ENCODE assay signal across 1 cellular context in genomic region chr13:98766120-98766519, GRCh38.
TF ChIP-seq lines count a peak whose summit lies in the region.

No MANE protein-coding gene starts in this region.

TF ChIP-seq in IMR-90, 13 proteins besides CTCF, POLR2A, EP300 and RAD21 (continued from another document):
- TF ChIP-seq RCOR1 (IDR thresholded peaks at IDR 0.05; ENCODE audit: insufficient replicate concordance, low read length): no peak
- TF ChIP-seq USF2 (IDR thresholded peaks at IDR 0.05; ENCODE audit: low read depth, low read length): no peak
- TF ChIP-seq MAFK (IDR thresholded peaks at IDR 0.05; ENCODE audit: low read depth, low read length): no peak
- no peak for TF ChIP-seq SMC3 (IDR thresholded peaks at IDR 0.05; ENCODE audit: low read depth, low read length)
- TF ChIP-seq MAZ (IDR thresholded peaks at IDR 0.05; ENCODE audit: borderline replicate concordance, low read depth, low read length): no peak
- no peak for TF ChIP-seq FOS (IDR thresholded peaks at IDR 0.05; ENCODE audit: low read depth, low read length)
- TF ChIP-seq NFE2L2 (IDR thresholded peaks at IDR 0.05; ENCODE audit: low read depth, low read length): no peak
- TF ChIP-seq BHLHE40 (IDR thresholded peaks at IDR 0.05; ENCODE audit: low read depth, low read length): no peak
